ENCODE assay signal across 16 cellular contexts in the genomic region with DNA sequence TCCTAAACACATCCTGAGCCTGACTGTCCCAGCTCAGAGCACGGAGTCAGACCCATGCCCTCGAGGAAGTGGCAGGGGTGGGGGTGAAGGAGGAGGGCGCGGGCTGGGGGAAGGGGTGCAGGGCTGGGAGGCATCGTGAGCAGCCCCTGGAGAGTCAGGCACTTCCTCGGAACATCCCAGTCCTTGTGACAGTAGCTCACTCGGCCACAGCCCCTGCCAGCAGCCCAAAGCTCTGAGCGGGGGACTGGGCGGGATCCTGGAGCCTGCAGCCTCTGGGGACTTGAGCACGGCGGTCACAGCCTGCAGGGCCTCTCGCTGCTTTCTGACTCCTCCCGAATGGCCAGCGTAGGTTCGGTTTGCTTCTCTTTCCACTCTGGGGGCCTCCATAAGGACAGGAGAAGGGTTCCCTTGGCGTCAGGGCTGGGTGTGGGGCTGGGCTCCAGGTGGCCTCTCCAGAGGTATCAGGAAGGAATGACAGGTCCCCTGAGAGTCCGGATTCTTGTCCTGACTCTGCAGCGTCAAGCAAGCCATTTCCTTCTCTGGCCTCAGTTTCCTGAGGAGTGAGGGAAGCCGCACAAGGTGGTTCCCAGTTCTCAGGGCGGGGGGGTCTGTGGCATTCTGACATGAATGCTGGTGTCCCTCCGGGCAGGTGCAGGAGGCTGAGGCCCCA. TPM values are rescaled to one million over a fixed set of nuclear protein-coding genes. Genes with fewer than 3 reads are reported as not detected.
DNase-seq lines count a peak whose midpoint lies in the region; ATAC-seq and TF ChIP-seq lines count a peak whose summit lies in the region.
"Had no signal": no experiment of that assay in that cellular context is flagged by ENCODE, and none has a peak within 500 bp of the region (broad histone marks: within the 10 kb centered on the region; RNA-seq: fewer than 3 reads in every experiment).

No MANE protein-coding gene starts in this region.

- H3K9me3 ChIP-seq in IMR-90 (ENCODE audit: control insufficient read depth, insufficient read depth, low read length), result no peaks in the 10 kb centered on the region
- H3K9me3 ChIP-seq: Peyer's patch, upper lobe of right lung had no signal

- WGBS in IMR-90 (ENCODE audit: extremely low coverage in 2 of 2, insufficient read length in 1 of 2), 2 experiments, result 48% methylated on average over 5 of the region's 21 CpGs; no CpG with 5 or more reads in 1 of the 2 experiments

- H3K23ac ChIP-seq in IMR-90 (ENCODE audit: low read depth, low read length), result no peak overlapping the region

- BruUV-seq in IMR-90 (replicated peaks; lab: Mats Ljungman, UMichigan), result no TSS peak

- no peaks in the 10 kb centered on the region for H3K9me3 Mint-ChIP-seq in activated T-cell treated with anti-CD3 and anti-CD28 coated beads, Interleukin-2, amount 50 U/mL, for 4 hours
- no peaks in the 10 kb centered on the region for H3K9me3 Mint-ChIP-seq in activated naive CD8-positive, alpha-beta T cell treated with anti-CD3 and anti-CD28 coated beads, Interleukin-2, amount 50 U/mL, for 24 hours
- H3K9me3 Mint-ChIP-seq in nephron progenitor cell, result no peaks in the 10 kb centered on the region

- no peak overlapping the region for H2BK5ac ChIP-seq in IMR-90 (ENCODE audit: low read depth, low read length, poor library complexity, severe bottlenecking)

- ATAC-seq in activated T-cell treated with anti-CD3 and anti-CD28 coated beads, Interleukin-2, amount 50 U/mL, for 4 hours, result no peak
- ATAC-seq in IMR-90 (ENCODE audit: low read depth), result no peak
- no peak for ATAC-seq in activated naive CD8-positive, alpha-beta T cell treated with anti-CD3 and anti-CD28 coated beads, Interleukin-2, amount 50 U/mL, for 24 hours
- ATAC-seq: upper lobe of right lung had no signal

- H2BK15ac ChIP-seq in IMR-90 (ENCODE audit: low read depth, low read length), result no peak overlapping the region

- no peak overlapping the region for H4K91ac ChIP-seq in IMR-90 (ENCODE audit: insufficient read depth, low read depth, low read length)

- H3K14ac ChIP-seq in IMR-90 (replicated peaks; ENCODE audit: low read depth, low read length), result no peak overlapping the region

- no peak for TF ChIP-seq POLR2A in IMR-90 (IDR thresholded peaks at IDR 0.05; ENCODE audit: low read depth, low read length)

- H2AK9ac ChIP-seq in IMR-90 (replicated peaks; ENCODE audit: low read depth, low read length, poor library complexity), result peak overlapping the region; percentile 9

- H4K5ac ChIP-seq in IMR-90 (ENCODE audit: low read depth, low read length), result no peak overlapping the region

- TF ChIP-seq CTCF in IMR-90 (conservative IDR thresholded peaks at IDR 0.05; ENCODE audit: low read depth, low read length), result no peak
- TF ChIP-seq CTCF in nephron progenitor cell (IDR thresholded peaks at IDR 0.05), result no peak

- CTCF ChIA-PET in IMR-90 (lab: Yijun Ruan, JAX), result no interaction called here

- no peak overlapping the region for H3K27ac ChIP-seq in IMR-90 (ENCODE audit: insufficient read depth, low read length)

- no peak overlapping the region for H3K9ac ChIP-seq in IMR-90 (ENCODE audit: low read depth, low read length)

- H3K56ac ChIP-seq in IMR-90 (ENCODE audit: extremely low read depth, insufficient read depth, low read length), result no peak overlapping the region

- H2BK20ac ChIP-seq in IMR-90 (ENCODE audit: low read depth, low read length), result no peak overlapping the region

- H3K27me3 Mint-ChIP-seq in activated T-cell treated with anti-CD3 and anti-CD28 coated beads, Interleukin-2, amount 50 U/mL, for 4 hours (ENCODE audit: low read depth), result no peaks in the 10 kb centered on the region
- peaks cover 2% of the 10 kb centered on the region for H3K27me3 Mint-ChIP-seq in activated naive CD8-positive, alpha-beta T cell treated with anti-CD3 and anti-CD28 coated beads, Interleukin-2, amount 50 U/mL, for 24 hours
- H3K27me3 Mint-ChIP-seq in nephron progenitor cell (ENCODE audit: low read depth, poor library complexity), result peaks cover 7% of the 10 kb centered on the region

- in situ Hi-C loops in IMR-90 (cut with MboI; ENCODE audit: low sequenced_read_pairs), result no loop called here

- no peak overlapping the region for H3K4me3 ChIP-seq in IMR-90 (ENCODE audit: insufficient read depth, low read depth, low read length)
- H3K4me3 ChIP-seq: Peyer's patch, upper lobe of right lung had no signal

- H3K4ac ChIP-seq in IMR-90 (ENCODE audit: low read depth, low read length), result no peak overlapping the region

- intact Hi-C loops in IMR-90 (cut with micrococcal nuclease), result no loop called here

- no peaks in the 10 kb centered on the region for H3K79me1 ChIP-seq in IMR-90 (ENCODE audit: low read depth in 1 of 2, low read length in 2 of 2)

- dilution Hi-C loops in IMR-90 (cut with HindIII; ENCODE audit: low sequenced_read_pairs, unreplicated experiment), result no loop called here

- peaks cover 6% of the 10 kb centered on the region for H3K9me1 ChIP-seq in IMR-90 (ENCODE audit: insufficient read depth, low read length)

- H3K36me3 ChIP-seq in IMR-90 (ENCODE audit: control insufficient read depth, insufficient read depth, low read length), result no peaks in the 10 kb centered on the region
- H3K36me3 ChIP-seq: Peyer's patch, upper lobe of right lung had no signal

- no peak overlapping the region for H2AK5ac ChIP-seq in IMR-90 (ENCODE audit: low read depth, low read length)

- peaks cover 2% of the 10 kb centered on the region for H3K4me1 ChIP-seq in IMR-90 (ENCODE audit: control insufficient read depth, insufficient read depth, low read length)
- H3K4me1 ChIP-seq: upper lobe of right lung had no signal

- H3K36me3 Mint-ChIP-seq in activated T-cell treated with anti-CD3 and anti-CD28 coated beads, Interleukin-2, amount 50 U/mL, for 4 hours (ENCODE audit: insufficient read depth), result peaks cover 21% of the 10 kb centered on the region
- peaks cover 28% of the 10 kb centered on the region for H3K36me3 Mint-ChIP-seq in activated naive CD8-positive, alpha-beta T cell treated with anti-CD3 and anti-CD28 coated beads, Interleukin-2, amount 50 U/mL, for 24 hours (ENCODE audit: low read depth)
- H3K36me3 Mint-ChIP-seq in nephron progenitor cell (ENCODE audit: low read depth), result no peaks in the 10 kb centered on the region

- H3K4me3 Mint-ChIP-seq in activated T-cell treated with anti-CD3 and anti-CD28 coated beads, Interleukin-2, amount 50 U/mL, for 4 hours, result peak overlapping the region; percentile 29
- H3K4me3 Mint-ChIP-seq in activated naive CD8-positive, alpha-beta T cell treated with anti-CD3 and anti-CD28 coated beads, Interleukin-2, amount 50 U/mL, for 24 hours, result peak overlapping the region; percentile 63
- no peak overlapping the region for H3K4me3 Mint-ChIP-seq in nephron progenitor cell

- H3K18ac ChIP-seq in IMR-90 (ENCODE audit: low read depth, low read length), result no peak overlapping the region

- H3K27me3 ChIP-seq in IMR-90 (ENCODE audit: control insufficient read depth, insufficient read depth, low read length), result peaks cover 22% of the 10 kb centered on the region
- H3K27me3 ChIP-seq: Peyer's patch, upper lobe of right lung had no signal

- no peak overlapping the region for H3K4me2 ChIP-seq in IMR-90 (ENCODE audit: low read depth, low read length)

- POLR2A ChIA-PET in IMR-90 (lab: Charles Lee; ENCODE audit: unreplicated experiment), result no interaction called here

- no peak overlapping the region for H4K8ac ChIP-seq in IMR-90 (ENCODE audit: low read depth in 2 of 2, low read length in 2 of 2)

- H3K27ac Mint-ChIP-seq in activated naive CD8-positive, alpha-beta T cell treated with anti-CD3 and anti-CD28 coated beads, Interleukin-2, amount 50 U/mL, for 24 hours, result peak overlapping the region; percentile 96
- no peak overlapping the region for H3K27ac Mint-ChIP-seq in nephron progenitor cell

- no peak for DNase-seq in activated T-cell treated with anti-CD3 and anti-CD28 coated beads, Interleukin-2, amount 50 U/mL, for 4 hours
- DNase-seq in activated T-cell treated with anti-CD3 and anti-CD28 coated beads for 4 hours (no peak), IMR-90 (no peak), nephron progenitor cell (peak; percentile 36), A172 (ENCODE audit: low spot score) (no peak), NCI-H1694 treated with DMSO at 0.1 percent for 48 hours (lab: John Stamatoyannopoulos, UW) (no peak)
- no peak for DNase-seq in activated naive CD8-positive, alpha-beta T cell treated with anti-CD3 and anti-CD28 coated beads, Interleukin-2, amount 50 U/mL, for 24 hours
- no peak for DNase-seq in activated CD4-positive, CD25-positive, alpha-beta regulatory T cell (lab: John Stamatoyannopoulos, UW)
- DNase-seq: activated gamma-delta T cell treated with Interleukin-2 at 50 U/mL for 16 hours; foreskin fibroblast; NCI-H2029; Peyer's patch; stimulated activated CD4-positive, alpha-beta T cell treated with anti-CD3 and anti-CD28 coated beads, Interleukin-4, amount 100 ng/mL, for 4 hours; upper lobe of right lung had no signal

- peaks cover 86% of the 10 kb centered on the region for H3K4me1 Mint-ChIP-seq in activated T-cell treated with anti-CD3 and anti-CD28 coated beads, Interleukin-2, amount 50 U/mL, for 4 hours (ENCODE audit: low read depth)
- H3K4me1 Mint-ChIP-seq in activated naive CD8-positive, alpha-beta T cell treated with anti-CD3 and anti-CD28 coated beads, Interleukin-2, amount 50 U/mL, for 24 hours, result peaks cover 96% of the 10 kb centered on the region
- peaks cover 23% of the 10 kb centered on the region for H3K4me1 Mint-ChIP-seq in nephron progenitor cell

- H2BK120ac ChIP-seq in IMR-90 (ENCODE audit: low read depth, low read length), result no peak overlapping the region

- H4K20me1 ChIP-seq in IMR-90 (ENCODE audit: insufficient read depth, low read length), result no peaks in the 10 kb centered on the region

- no peak for TF ChIP-seq RAD21 in IMR-90 (IDR thresholded peaks at IDR 0.05; ENCODE audit: low read length)

- H2AFZ ChIP-seq in IMR-90 (replicated peaks; ENCODE audit: low read length, poor library complexity), result no peak overlapping the region

TF ChIP-seq in IMR-90, 13 proteins besides CTCF, POLR2A, EP300 and RAD21 (continues in another document):
- TF ChIP-seq RFX5 (IDR thresholded peaks at IDR 0.05; ENCODE audit: low read depth, low read length) (no peak), MAZ (IDR thresholded peaks at IDR 0.05; ENCODE audit: borderline replicate concordance, low read depth, low read length) (no peak), SMC3 (IDR thresholded peaks at IDR 0.05; ENCODE audit: low read depth, low read length) (no peak)

RNA-seq across cellular contexts. Expression of a gene that starts 20.9 kb away (rescaled TPM):
- total RNA-seq in activated T-cell treated with anti-CD3 and anti-CD28 coated beads, Interleukin-2, amount 50 U/mL, for 4 hours, result 100 to 1,000 TPM in 1 of 3 donors, 10 to 100 TPM in 2; 85.4 to 130 (median 92.1) TPM
- total RNA-seq in IMR-90 (2012; rRNA removed), result 0.36 and 0.56 TPM in 2 replicates
- 0.83 and 1.1 TPM in 2 replicates for polyA plus RNA-seq in IMR-90 (2012; rRNA removed)
- 0.74 and 0.75 TPM in 2 replicates for polyA plus RNA-seq in IMR-90 (2012; cell fraction: cytosol; rRNA removed)
- 1.0 and 3.2 TPM in 2 replicates for polyA plus RNA-seq in IMR-90 (2012; cell fraction: nucleus; rRNA removed; ENCODE audit: low replicate concordance)
- total RNA-seq in A172 (2014; rRNA removed; shearing (Covaris generic)), result 0.33 and 1.0 TPM in 2 replicates
- total RNA-seq: bronchial epithelial cell, HT1080 had no signal

RNA-seq across cellular contexts. Expression of a gene that starts 55.1 kb away (rescaled TPM):
- total RNA-seq in activated T-cell treated with anti-CD3 and anti-CD28 coated beads, Interleukin-2, amount 50 U/mL, for 4 hours, result 10 to 100 TPM; 38.6 to 53.1 (median 42.8) TPM
- 255 and 295 TPM in 2 replicates for total RNA-seq in IMR-90 (2012; rRNA removed)
- polyA plus RNA-seq in IMR-90 (2012; rRNA removed), result 221 and 270 TPM in 2 replicates
- 200 and 257 TPM in 2 replicates for polyA plus RNA-seq in IMR-90 (2012; cell fraction: cytosol; rRNA removed)
- polyA plus RNA-seq in IMR-90 (2012; cell fraction: nucleus; rRNA removed; ENCODE audit: low replicate concordance), result 60.8 and 158 TPM in 2 replicates
- total RNA-seq in A172 (2014; rRNA removed; shearing (Covaris generic)), result 396 and 439 TPM in 2 replicates

Comparison
In these comparisons a context has a peak if more than half of its experiments do, and no peak if none do; other contexts are left out.
1. RNA of a gene that starts 20.9 kb away (total RNA-seq): 85.4 to 130 TPM in activated T-cell treated with anti-CD3 and anti-CD28 coated beads, Interleukin-2, amount 50 U/mL, for 4 hours; 0.36 to 0.56 TPM in IMR-90 and 0.33 to 1.0 TPM in A172; every median in the first group is over 10 times any median in the second.